In the genomic region with DNA sequence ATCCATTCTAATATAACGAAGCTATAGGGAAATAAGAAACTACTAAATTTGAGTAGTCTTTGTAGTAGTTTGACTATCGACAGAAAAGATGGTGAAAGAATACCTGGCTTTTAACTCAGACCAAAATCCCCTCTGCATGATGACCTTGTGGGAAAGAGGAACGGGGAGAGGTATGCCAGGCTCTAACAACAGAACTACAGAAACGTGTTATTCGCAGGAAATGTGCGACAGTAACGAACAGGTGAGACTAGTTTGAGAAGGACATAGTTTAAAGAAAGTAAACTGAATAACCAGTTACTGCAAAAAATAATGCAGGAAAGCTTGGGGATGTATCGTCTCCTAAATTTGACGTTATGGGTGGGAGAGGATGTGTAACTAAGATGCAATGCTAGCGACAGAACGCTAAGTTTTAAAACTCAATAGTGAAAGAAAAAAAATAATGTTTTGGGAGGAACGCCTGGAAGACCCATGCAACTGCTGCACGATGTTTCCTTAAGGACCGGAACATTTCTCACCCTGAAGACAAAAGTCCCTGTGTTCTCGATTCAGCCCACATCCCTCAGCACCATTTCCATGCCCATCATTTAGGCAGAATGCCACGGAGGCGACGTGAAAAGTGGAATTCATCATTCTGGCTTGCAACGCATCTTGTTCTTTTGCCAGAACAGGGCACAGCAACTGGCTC, we compare ENCODE assay signal across 8 cellular contexts. TPM values are rescaled to one million over a fixed set of nuclear protein-coding genes. Genes with fewer than 3 reads are reported as not detected.
DNase-seq lines count a peak whose midpoint lies in the region; ATAC-seq and TF ChIP-seq lines count a peak whose summit lies in the region.

No MANE protein-coding gene starts in this region.

- H3K27me3 Mint-ChIP-seq in activated B cell treated with CpG ODN at 0.5 μM for 24 hours = no peaks in the 10 kb centered on the region

- no peak for TF ChIP-seq RAD21 in SK-N-SH (IDR thresholded peaks at IDR 0.05; ENCODE audit: low read length)

- H3K9me2 ChIP-seq in SK-N-SH (no peaks in the 10 kb centered on the region), hepatocyte (replicated peaks; ENCODE audit: insufficient read depth) (no peaks in the 10 kb centered on the region)

- H3K4me3 Mint-ChIP-seq in activated B cell treated with CpG ODN at 0.5 μM for 24 hours = peak overlapping the region; percentile 94

- peaks cover 30% of the 10 kb centered on the region for H3K4me1 Mint-ChIP-seq in activated B cell treated with CpG ODN at 0.5 μM for 24 hours

- H4K20me1 ChIP-seq in SK-N-SH (ENCODE audit: insufficient read depth) (peaks cover 13% of the 10 kb centered on the region; the same call in 1 of the 2 replicates), hepatocyte (ENCODE audit: insufficient read depth, poor library complexity, severe bottlenecking) (peaks cover 5% of the 10 kb centered on the region), smooth muscle cell (ENCODE audit: low read depth) (peaks cover 20% of the 10 kb centered on the region)

- WGBS in SK-N-SH (ENCODE audit: low lambda C conversion rate) = 4% methylated on average over 19 of the region's 19 CpGs
- 21% methylated on average over 19 of the region's 19 CpGs for WGBS in hepatocyte (ENCODE audit: low lambda C conversion rate, missing lambda C conversion rate)
- 15% methylated on average over 19 of the region's 19 CpGs for WGBS in smooth muscle cell (ENCODE audit: low lambda C conversion rate)

- peak overlapping the region; percentile 76 for H3K9ac ChIP-seq in SK-N-SH
- H3K9ac ChIP-seq in smooth muscle cell (ENCODE audit: low read depth) = peak overlapping the region; percentile 50

- H3K27ac ChIP-seq in SK-N-SH (ENCODE audit: low read depth in 2 of 2, low read length in 1 of 2) (peak overlapping the region; percentile 71 to 99), hepatocyte (peak overlapping the region; percentile 61), smooth muscle cell (ENCODE audit: low read depth) (peak overlapping the region; percentile 31)

- H3K27ac Mint-ChIP-seq in activated B cell treated with CpG ODN at 0.5 μM for 24 hours = peak overlapping the region; percentile 97

- ATAC-seq in SK-N-SH treated with all-trans-retinoic acid at 6 μM for 48 hours (no peak), activated B cell treated with CpG ODN at 0.5 μM for 24 hours (ENCODE audit: low read depth) (no peak), GM19324 (IDR thresholded peaks at IDR 0.05; ENCODE audit: low FRiP score, unreplicated experiment) (no peak)

- H3K4me1 ChIP-seq in SK-N-SH (ENCODE audit: control insufficient read depth in 1 of 2, insufficient read depth in 2 of 2, low read depth in 1 of 2, low read length in 1 of 2) (peaks cover 8 to 18% of the 10 kb centered on the region in 2 experiments; a peak in 3 of 4 replicates), hepatocyte (ENCODE audit: insufficient read depth) (peaks cover 13% of the 10 kb centered on the region), smooth muscle cell (ENCODE audit: low read depth) (peaks cover 30% of the 10 kb centered on the region)

- H3F3A ChIP-seq in SK-N-SH (replicated peaks; ENCODE audit: insufficient read depth) = peaks cover 3% of the 10 kb centered on the region
- H3F3A ChIP-seq in smooth muscle cell (ENCODE audit: low read depth) = no peaks in the 10 kb centered on the region

- H3K4me2 ChIP-seq in SK-N-SH = peak overlapping the region; percentile 74
- H3K4me2 ChIP-seq in hepatocyte = peak overlapping the region; percentile 75
- peak overlapping the region; percentile 82 for H3K4me2 ChIP-seq in smooth muscle cell

- TF ChIP-seq EP300 in SK-N-SH (IDR thresholded peaks at IDR 0.05; ENCODE audit: borderline replicate concordance in 1 of 2, low read depth in 1 of 2, low read length in 1 of 2) = no peak

- no peak for TF ChIP-seq CTCF in SK-N-SH (IDR thresholded peaks at IDR 0.05)
- no peak for TF ChIP-seq CTCF in activated B cell treated with CpG ODN at 0.5 μM for 24 hours (IDR thresholded peaks at IDR 0.05)
- TF ChIP-seq CTCF in hepatocyte (IDR thresholded peaks at IDR 0.05; ENCODE audit: poor library complexity) = no peak
- TF ChIP-seq CTCF in smooth muscle cell (IDR thresholded peaks at IDR 0.05; ENCODE audit: borderline replicate concordance, insufficient read depth, poor library complexity, severe bottlenecking) = no peak

- CTCF ChIA-PET in SK-N-SH (lab: Yijun Ruan, JAX) = interaction anchor here (0.6 to 2.3 kb wide), 10 partner anchors 14 to 414 kb away, joined by 3 to 11 read pairs (median 3); no protein-coding TSS in a partner anchor
- CTCF ChIA-PET in activated B cell treated with CpG ODN at 0.5 μM for 24 hours (lab: Charles Lee) = no interaction called here

- peak overlapping the region; percentile 45 for H2AFZ ChIP-seq in SK-N-SH (ENCODE audit: low read depth)
- H2AFZ ChIP-seq in hepatocyte = peak overlapping the region; percentile 43
- H2AFZ ChIP-seq in smooth muscle cell (ENCODE audit: low read depth) = peak overlapping the region; percentile 81

- H3K9me3 ChIP-seq in SK-N-SH = no peaks in the 10 kb centered on the region
- H3K9me3 ChIP-seq in hepatocyte (ENCODE audit: low read depth) = no peaks in the 10 kb centered on the region
- H3K9me3 ChIP-seq in smooth muscle cell (replicated peaks; ENCODE audit: low read depth) = no peaks in the 10 kb centered on the region

- H3K27me3 ChIP-seq in SK-N-SH (ENCODE audit: insufficient read depth) = no peaks in the 10 kb centered on the region
- no peaks in the 10 kb centered on the region for H3K27me3 ChIP-seq in hepatocyte
- H3K27me3 ChIP-seq in smooth muscle cell (ENCODE audit: low read depth) = no peaks in the 10 kb centered on the region

- no peaks in the 10 kb centered on the region for H3K9me3 Mint-ChIP-seq in activated B cell treated with CpG ODN at 0.5 μM for 24 hours

- POLR2A ChIA-PET in SK-N-SH (lab: Yijun Ruan, JAX) = interaction anchor here (0.6 to 1.6 kb wide), 4 partner anchors 23 to 322 kb away, joined by 3 to 4 read pairs (median 4); partner anchors contain the start of gene MBNL2
- POLR2A ChIA-PET in activated B cell treated with CpG ODN at 0.5 μM for 24 hours (lab: Charles Lee) = interaction anchor here (0.6 to 5.1 kb wide), 16 partner anchors 10 to 1772 kb away, joined by 3 to 84 read pairs (median 4); partner anchors contain the start of genes DNAJC3, MBNL2 and STK24

- intact Hi-C loops in activated B cell treated with CpG ODN at 0.5 μM for 24 hours (cut with micrococcal nuclease) = loop anchor here (2.0 to 10.0 kb wide), 6 partner anchors 64 to 1826 kb away; partner anchors contain the start of gene GPR18

- peaks cover 14% of the 10 kb centered on the region for H3K36me3 Mint-ChIP-seq in activated B cell treated with CpG ODN at 0.5 μM for 24 hours (ENCODE audit: low read depth)

- H3K36me3 ChIP-seq in SK-N-SH (replicated peaks in 1 of 2; ENCODE audit: control insufficient read depth in 1 of 2, insufficient read depth in 2 of 2, low read length in 1 of 2) = peaks cover 3 to 4% of the 10 kb centered on the region in 2 experiments
- no peaks in the 10 kb centered on the region for H3K36me3 ChIP-seq in hepatocyte (replicated peaks; ENCODE audit: insufficient read depth, low read depth)
- H3K36me3 ChIP-seq in smooth muscle cell (ENCODE audit: low read depth) = no peaks in the 10 kb centered on the region

- DNase-seq in SK-N-SH (no peak), activated B cell treated with CpG ODN at 0.5 μM for 24 hours (no peak), hepatocyte (ENCODE audit: low spot score) (no peak), smooth muscle cell (lab: John Stamatoyannopoulos, UW; ENCODE audit: unreplicated experiment) (no peak), retina (no peak)
- DNase-seq in stimulated activated CD4-positive, alpha-beta T cell treated with anti-CD3 and anti-CD28 coated beads, Interleukin-2, amount 100 ng/mL, for 24 hours = no peak

- H3K79me2 ChIP-seq in SK-N-SH (ENCODE audit: insufficient read depth) = peaks cover 36% of the 10 kb centered on the region
- H3K79me2 ChIP-seq in hepatocyte = peaks cover 30% of the 10 kb centered on the region
- H3K79me2 ChIP-seq in smooth muscle cell (ENCODE audit: low read depth) = peaks cover 30% of the 10 kb centered on the region

- H3K4me3 ChIP-seq in SK-N-SH (ENCODE audit: low read depth in 2 of 2, low read length in 1 of 2) (peak overlapping the region; percentile 76 to 87), hepatocyte (peak overlapping the region; percentile 34), smooth muscle cell (peak overlapping the region; percentile 59)

TF ChIP-seq in SK-N-SH, 30 proteins besides CTCF, POLR2A, EP300 and RAD21 (continues in another document):
- TF ChIP-seq TAF1 (IDR thresholded peaks at IDR 0.05; ENCODE audit: borderline replicate concordance, low read depth, low read length) (0 out of 2 replicates have a peak, but pooled peaks have one; percentile 29), POLR2AphosphoS5 (IDR thresholded peaks at IDR 0.05; ENCODE audit: low read depth, low read length) (peak; percentile 85), NFIC (IDR thresholded peaks at IDR 0.05; ENCODE audit: borderline replicate concordance) (peak; percentile 62; the same call in 1 of the 2 replicates), ELF1 (IDR thresholded peaks at IDR 0.05) (0 out of 2 replicates have a peak, but pooled peaks have one; percentile 8), SIN3A (IDR thresholded peaks at IDR 0.05; ENCODE audit: borderline replicate concordance, low read depth, low read length) (peak; percentile 63; the same call in 1 of the 2 replicates)

TF ChIP-seq in SK-N-SH treated with all-trans-retinoic acid at 6 μM for 48 hours, 23 proteins besides CTCF, POLR2A, EP300 and RAD21:
- TF ChIP-seq ZNF8 (CRISPR knock-in tag; IDR thresholded peaks at IDR 0.05) (no peak), CSDC2 (CRISPR knock-in tag; IDR thresholded peaks at IDR 0.05) (no peak), ZNF70 (CRISPR knock-in tag; IDR thresholded peaks at IDR 0.05) (no peak), TCF4 (CRISPR knock-in tag; IDR thresholded peaks at IDR 0.05; ENCODE audit: borderline replicate concordance) (no peak)

RNA-seq across cellular contexts. Expression of gene RAP2A, which starts 1.6 kb away (rescaled TPM):
- polyA plus RNA-seq in SK-N-SH (2012; rRNA removed) (6.5 and 10.0 TPM in 2 replicates), hepatocyte (10.3 and 12.1 TPM in 2 replicates), smooth muscle cell (8.5 and 9.8 TPM in 2 replicates)
- 10.4 and 11.5 TPM in 2 replicates for polyA plus RNA-seq in SK-N-SH (2012; cell fraction: cytosol; rRNA removed)
- polyA plus RNA-seq in SK-N-SH (2012; cell fraction: nucleus; rRNA removed) = 3.7 and 8.1 TPM in 2 replicates
- total RNA-seq in activated B cell treated with CpG ODN at 0.5 μM for 24 hours (24.8 and 29.8 TPM in 2 replicates), hepatocyte (36.8 and 41.9 TPM in 2 replicates), smooth muscle cell (24.1 and 34.3 TPM in 2 replicates)

Comparison
In these comparisons a context has a peak if more than half of its experiments do, and no peak if none do; other contexts are left out.
1. H3K27ac ChIP-seq: peak in every context shown above with its lines; median percentile 85 in SK-N-SH; 61 in hepatocyte; 31 in smooth muscle cell.